ENCODE assay signal across 19 cellular contexts in the genomic region with DNA sequence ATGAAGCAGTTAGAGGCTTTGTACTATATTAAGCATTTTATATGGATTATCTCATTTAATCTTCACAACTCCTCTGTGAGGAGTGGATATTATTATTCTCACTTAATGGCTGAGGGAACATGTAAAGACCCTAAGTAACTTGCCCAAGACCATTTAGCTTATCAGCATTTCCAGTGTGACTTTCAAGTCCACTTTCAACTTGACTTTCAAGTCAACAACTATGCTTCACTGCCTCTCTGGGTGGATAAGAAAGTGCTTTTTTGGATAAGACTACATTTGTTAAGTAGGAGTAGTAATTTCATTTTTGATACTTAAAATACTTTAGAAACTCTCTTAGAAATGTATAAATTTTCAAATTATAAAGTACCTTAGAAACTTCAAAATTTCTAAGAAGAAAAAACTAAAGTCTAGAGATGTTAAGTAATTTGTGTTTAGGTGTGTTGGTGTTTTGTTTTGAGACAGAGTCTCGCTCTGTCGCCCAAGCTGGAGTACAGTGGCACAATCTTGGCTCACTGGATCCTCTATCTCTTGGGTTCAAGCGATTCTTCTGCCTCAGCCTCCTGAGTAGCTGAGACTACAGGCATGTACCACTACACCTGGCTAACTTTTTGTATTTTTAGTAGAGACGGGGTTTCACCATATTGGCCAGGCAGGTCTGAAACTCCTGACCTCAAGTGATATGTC.
"Had no signal": no experiment of that assay in that cellular context is flagged by ENCODE, and none has a peak within 500 bp of the region (broad histone marks: within the 10 kb centered on the region; RNA-seq: fewer than 3 reads in every experiment).

No MANE protein-coding gene starts in this region.

- H3K4me1 Mint-ChIP-seq: activated naive CD8-positive, alpha-beta T cell treated with anti-CD3 and anti-CD28 coated beads, Interleukin-2, amount 10 ng/mL, durations not matched to agents 7 days and 5 days; nephron progenitor cell had no signal

- DNase-seq: activated CD4-positive, alpha-beta memory T cell treated with anti-CD3 and anti-CD28 coated beads for 36 hours; activated naive CD4-positive, alpha-beta T cell treated with Interleukin-2 at 50 U/mL for 16 hours; activated naive CD8-positive, alpha-beta T cell treated with anti-CD3 and anti-CD28 coated beads, Interleukin-2, amount 10 ng/mL, durations not matched to agents 7 days and 5 days; activated T-cell treated with anti-CD3 and anti-CD28 coated beads, Interleukin-2, amount 50 U/mL, for 24 hours; amygdala; effector CD8-positive, alpha-beta T cell; heart right ventricle; left lung; nephron progenitor cell; nucleus accumbens; sigmoid colon; stimulated activated CD4-positive, alpha-beta T cell treated with anti-CD3 and anti-CD28 coated beads, Interleukin-4, amount 100 ng/mL, for 24 hours; stimulated activated naive B cell treated with anti-CD40 and anti-IgM and Interleukin-4, amounts not matched to agents 10 μg/mL and 1 μg/mL and 100 μg/mL, for 72 hours; upper lobe of right lung had no signal

- H3K9me3 Mint-ChIP-seq: activated CD4-positive, alpha-beta memory T cell treated with anti-CD3 and anti-CD28 coated beads for 36 hours; activated naive CD8-positive, alpha-beta T cell treated with anti-CD3 and anti-CD28 coated beads, Interleukin-2, amount 10 ng/mL, durations not matched to agents 7 days and 5 days; activated T-cell treated with anti-CD3 and anti-CD28 coated beads, Interleukin-2, amount 50 U/mL, for 24 hours; activated T-helper 2 cell treated with anti-CD3 and anti-CD28 coated beads, Interferon-gamma antibody, Interleukin-2, Interleukin-4, amounts not matched to agents 10 μg/mL and 5 μg/mL and 100 μg/mL, durations not matched to agents 14 hours and 24 hours and 36 hours; dendritic cell treated with granulocyte-macrophage colony-stimulating factor and Interleukin-4, amounts not matched to agents 40 ng/mL and 50 ng/mL, for 4 days; nephron progenitor cell; stimulated activated naive B cell treated with anti-CD40 and anti-IgM and Interleukin-4, amounts not matched to agents 10 μg/mL and 1 μg/mL and 100 μg/mL, for 72 hours had no signal

- H3K4me3 Mint-ChIP-seq: activated CD4-positive, alpha-beta memory T cell treated with anti-CD3 and anti-CD28 coated beads for 36 hours; activated naive CD8-positive, alpha-beta T cell treated with anti-CD3 and anti-CD28 coated beads, Interleukin-2, amount 10 ng/mL, durations not matched to agents 7 days and 5 days; activated T-cell treated with anti-CD3 and anti-CD28 coated beads, Interleukin-2, amount 50 U/mL, for 24 hours; dendritic cell treated with granulocyte-macrophage colony-stimulating factor and Interleukin-4, amounts not matched to agents 40 ng/mL and 50 ng/mL, for 4 days; nephron progenitor cell; stimulated activated naive B cell treated with anti-CD40 and anti-IgM and Interleukin-4, amounts not matched to agents 10 μg/mL and 1 μg/mL and 100 μg/mL, for 72 hours had no signal

- H3K27me3 Mint-ChIP-seq: activated CD4-positive, alpha-beta memory T cell treated with anti-CD3 and anti-CD28 coated beads for 36 hours; activated naive CD8-positive, alpha-beta T cell treated with anti-CD3 and anti-CD28 coated beads, Interleukin-2, amount 10 ng/mL, durations not matched to agents 7 days and 5 days; activated T-cell treated with anti-CD3 and anti-CD28 coated beads, Interleukin-2, amount 50 U/mL, for 24 hours; dendritic cell treated with granulocyte-macrophage colony-stimulating factor and Interleukin-4, amounts not matched to agents 40 ng/mL and 50 ng/mL, for 4 days; stimulated activated naive B cell treated with anti-CD40 and anti-IgM and Interleukin-4, amounts not matched to agents 10 μg/mL and 1 μg/mL and 100 μg/mL, for 72 hours had no signal

- H3K9me3 ChIP-seq: esophagus muscularis mucosa, gastroesophageal sphincter, heart right ventricle, left lung, sigmoid colon, upper lobe of right lung had no signal

- H3K4me3 ChIP-seq: cardiac muscle cell, esophagus muscularis mucosa, gastroesophageal sphincter, heart right ventricle, left lung, sigmoid colon, upper lobe of right lung had no signal

- ATAC-seq: gastroesophageal sphincter, heart right ventricle, left lung, upper lobe of right lung had no signal

- H3K27ac ChIP-seq: cardiac muscle cell, esophagus muscularis mucosa, gastroesophageal sphincter, heart right ventricle, left lung, sigmoid colon, upper lobe of right lung had no signal

- H3K4me1 ChIP-seq: esophagus muscularis mucosa, gastroesophageal sphincter, heart right ventricle, left lung, sigmoid colon, upper lobe of right lung had no signal

- H3K27ac Mint-ChIP-seq: activated CD4-positive, alpha-beta memory T cell treated with anti-CD3 and anti-CD28 coated beads for 36 hours; activated naive CD8-positive, alpha-beta T cell treated with anti-CD3 and anti-CD28 coated beads, Interleukin-2, amount 10 ng/mL, durations not matched to agents 7 days and 5 days; activated T-cell treated with anti-CD3 and anti-CD28 coated beads, Interleukin-2, amount 50 U/mL, for 24 hours; dendritic cell treated with granulocyte-macrophage colony-stimulating factor and Interleukin-4, amounts not matched to agents 40 ng/mL and 50 ng/mL, for 4 days had no signal

- H3K27me3 ChIP-seq: cardiac muscle cell, esophagus muscularis mucosa, gastroesophageal sphincter, heart right ventricle, left lung, sigmoid colon, upper lobe of right lung had no signal
